In the genomic region with DNA sequence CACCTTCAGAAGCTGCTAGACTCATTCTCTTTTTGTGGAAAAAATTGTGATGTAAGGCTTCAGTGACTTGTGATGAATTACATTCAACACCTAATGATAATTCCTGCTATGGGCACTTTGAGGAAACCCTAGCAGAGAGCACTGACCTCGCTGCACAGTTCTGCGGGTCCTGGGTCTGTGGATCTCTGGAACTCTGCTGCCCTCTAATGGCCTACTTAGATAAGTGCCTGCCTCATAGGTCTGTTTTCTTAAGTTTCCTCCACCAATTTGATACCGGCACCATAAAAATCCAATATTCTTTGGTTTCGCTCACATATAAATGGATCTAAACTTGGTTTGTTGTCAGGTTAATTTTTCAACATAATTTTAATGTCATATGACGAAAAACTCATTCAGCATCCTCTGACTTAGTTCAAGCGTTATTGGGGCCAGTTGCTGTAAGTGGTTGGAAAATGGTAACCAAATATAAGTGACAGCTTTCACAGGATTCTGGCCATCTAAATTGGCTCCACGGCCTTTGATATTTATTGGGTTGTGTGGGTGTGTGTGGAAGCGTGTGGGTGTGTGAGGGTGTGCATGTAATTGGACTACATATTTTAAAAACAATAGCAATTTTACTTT, we compare ENCODE assay signal across 10 cellular contexts. TPM values are rescaled to one million over a fixed set of nuclear protein-coding genes. Genes with fewer than 3 reads are reported as not detected.
DNase-seq lines count a peak whose midpoint lies in the region; ATAC-seq and TF ChIP-seq lines count a peak whose summit lies in the region.
"Had no signal": no experiment of that assay in that cellular context is flagged by ENCODE, and none has a peak within 500 bp of the region (broad histone marks: within the 10 kb centered on the region; RNA-seq: fewer than 3 reads in every experiment).

No MANE protein-coding gene starts in this region.

- H3K4me2 ChIP-seq in MM.1S (ENCODE audit: low read depth, low read length) = no peak overlapping the region

- ATAC-seq in HG02623 (IDR thresholded peaks at IDR 0.05; ENCODE audit: unreplicated experiment) = peak; percentile 98

- no peak overlapping the region for H3K27ac ChIP-seq in MM.1S (ENCODE audit: low read length)
- no peak overlapping the region for H3K27ac ChIP-seq in Peyer's patch
- H3K27ac ChIP-seq in colonic mucosa = no peak overlapping the region
- no peak overlapping the region for H3K27ac ChIP-seq in uterus
- H3K27ac ChIP-seq: skin epidermis had no signal

- H3K9ac ChIP-seq in MM.1S (ENCODE audit: low read length) (no peak overlapping the region), colonic mucosa (ENCODE audit: low read depth in 2 of 2, low read length in 2 of 2) (no peak overlapping the region)

- H3K9me2 ChIP-seq in MM.1S (replicated peaks; ENCODE audit: insufficient read depth, low read length) = no peaks in the 10 kb centered on the region

- H2AFZ ChIP-seq in MM.1S (ENCODE audit: low read length) = no peak overlapping the region

- no peaks in the 10 kb centered on the region for H4K20me1 ChIP-seq in MM.1S (ENCODE audit: insufficient read depth, low read length)

- TF ChIP-seq CTCF in GM13976 (IDR thresholded peaks at IDR 0.05; ENCODE audit: borderline replicate concordance, control extremely low read depth, extremely low read depth, insufficient read depth, missing control alignments) (peak; percentile 80), MM.1S (IDR thresholded peaks at IDR 0.05; ENCODE audit: low read length) (peak; percentile 96), Peyer's patch (IDR thresholded peaks at IDR 0.05) (peak in 5 of 6 experiments; percentile 24 to 87 (median 83)), colonic mucosa (IDR thresholded peaks at IDR 0.05) (peak; percentile 77), uterus (IDR thresholded peaks at IDR 0.05) (peak; percentile 61 to 85 (median 67))

- no peaks in the 10 kb centered on the region for H3K79me2 ChIP-seq in MM.1S (ENCODE audit: low read length)

- TF ChIP-seq POLR2A in Peyer's patch (IDR thresholded peaks at IDR 0.05) = no peak
- no peak for TF ChIP-seq POLR2A in uterus (IDR thresholded peaks at IDR 0.05)

- no peaks in the 10 kb centered on the region for H3K36me3 ChIP-seq in MM.1S (replicated peaks; ENCODE audit: insufficient read depth, low read length)
- H3K36me3 ChIP-seq in Peyer's patch = no peaks in the 10 kb centered on the region
- no peaks in the 10 kb centered on the region for H3K36me3 ChIP-seq in colonic mucosa
- peaks cover 0 to 3% of the 10 kb centered on the region in 2 donors for H3K36me3 ChIP-seq in uterus

- in situ Hi-C loops in GM13976 (cut with MboI; ENCODE audit: low sequenced_read_pairs, unreplicated experiment) = no loop called here

- no peaks in the 10 kb centered on the region for H3F3A ChIP-seq in MM.1S (ENCODE audit: insufficient read depth, low read length)

- peak; percentile 46 to 60 for DNase-seq in AML-193 (lab: John Stamatoyannopoulos, UW)
- peak; percentile 62 for DNase-seq in GM13976 (ENCODE audit: low spot score)
- DNase-seq in MM.1S = peak; percentile 72
- peak in 2 of 3 donors; percentile 56 to 67 for DNase-seq in Peyer's patch
- peak; percentile 72 for DNase-seq in colonic mucosa
- peak; percentile 55 to 64 for DNase-seq in lung microvascular endothelial cell (ENCODE audit: low read depth in 2 of 2)
- peak; percentile 42 to 45 for DNase-seq in uterus

- H3K9me3 ChIP-seq in MM.1S (replicated peaks; ENCODE audit: insufficient read depth, low read length) = no peaks in the 10 kb centered on the region
- no peaks in the 10 kb centered on the region for H3K9me3 ChIP-seq in Peyer's patch
- H3K9me3 ChIP-seq in colonic mucosa = no peaks in the 10 kb centered on the region
- no peaks in the 10 kb centered on the region for H3K9me3 ChIP-seq in uterus

- H3K4me1 ChIP-seq in MM.1S (ENCODE audit: low read length) (no peaks in the 10 kb centered on the region), Peyer's patch (no peaks in the 10 kb centered on the region), colonic mucosa (no peaks in the 10 kb centered on the region), uterus (no peaks in the 10 kb centered on the region)

- H3K4me3 ChIP-seq in MM.1S (ENCODE audit: low read length) (no peak overlapping the region), Peyer's patch (no peak overlapping the region), colonic mucosa (no peak overlapping the region), uterus (no peak overlapping the region)
- H3K4me3 ChIP-seq: skin epidermis had no signal

- H3K27me3 ChIP-seq in MM.1S (replicated peaks; ENCODE audit: insufficient read depth, low read length) (no peaks in the 10 kb centered on the region), Peyer's patch (no peaks in the 10 kb centered on the region), colonic mucosa (no peaks in the 10 kb centered on the region), uterus (no peaks in the 10 kb centered on the region)

- intact Hi-C loops in colonic mucosa (cut with DNase I) = loop anchor here (10.0 kb wide), 1 partner anchor 111 kb away; a partner anchor contains a TSS
- intact Hi-C loops in uterus (cut with DNase I; ENCODE audit: low total_unique reads) = no loop called here

RNA-seq across cellular contexts. Expression of a gene that starts 10.4 kb away (rescaled TPM):
- total RNA-seq in Peyer's patch (under 1 TPM in 2 of 4 donors, not detected in 2; 0.19 to 0.27 TPM), colonic mucosa (under 1 TPM; 0.17 to 0.48 TPM), lung microvascular endothelial cell (not detected in 2 replicates), uterus (10 to 100 TPM in 2 of 4 donors, 1 to 10 TPM in 1, under 1 TPM in 1; under 0.01 to 31.7 (median 17.3) TPM)
- total RNA-seq: T-cell had no signal
